ENCODE assay signal across 11 cellular contexts in the genomic region with DNA sequence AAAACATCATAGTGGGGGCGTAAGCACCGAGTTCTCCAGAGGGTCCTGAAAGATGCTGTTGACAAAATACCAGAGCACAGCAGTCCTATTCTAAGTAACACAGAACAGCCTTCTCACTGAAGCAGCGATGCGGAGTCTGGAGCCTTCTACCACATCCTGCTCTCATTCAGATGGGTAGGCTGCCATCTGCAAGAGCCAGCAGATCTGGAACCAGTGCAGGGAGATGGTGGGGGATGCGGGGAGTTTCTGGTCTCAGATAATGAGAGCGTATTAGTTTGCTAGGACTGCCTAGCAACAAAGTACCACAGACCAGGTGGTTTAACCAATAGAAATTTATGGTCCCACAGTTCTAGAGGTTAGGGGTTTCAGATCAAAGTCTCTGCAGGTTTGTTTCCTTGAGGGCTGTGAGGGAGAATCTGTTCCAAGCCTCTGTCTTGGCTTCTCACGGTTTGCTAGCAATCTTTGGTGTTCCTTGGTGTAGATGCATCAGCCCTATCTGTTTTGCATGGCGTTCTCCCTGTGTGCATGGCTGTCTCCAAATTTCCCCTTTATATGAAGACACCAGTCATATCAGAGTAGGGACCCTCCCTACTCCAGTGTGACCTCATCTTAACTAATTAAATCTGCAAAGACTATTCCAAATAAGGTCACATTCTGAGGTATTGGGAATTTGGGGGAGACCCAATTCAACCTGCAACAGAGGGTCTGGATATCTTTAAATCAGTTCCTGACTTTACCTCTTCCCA.
DNase-seq lines count a peak whose midpoint lies in the region; ATAC-seq and TF ChIP-seq lines count a peak whose summit lies in the region.
"Had no signal": no experiment of that assay in that cellular context is flagged by ENCODE, and none has a peak within 500 bp of the region (broad histone marks: within the 10 kb centered on the region; RNA-seq: fewer than 3 reads in every experiment).

No MANE protein-coding gene starts in this region.

- ATAC-seq in GM19438 (IDR thresholded peaks at IDR 0.05; ENCODE audit: low read depth, unreplicated experiment) (peak; percentile 88), HG02884 (IDR thresholded peaks at IDR 0.05; ENCODE audit: unreplicated experiment) (peak; percentile 86)
- ATAC-seq: Right ventricle myocardium inferior had no signal

- DNase-seq in GM13976 (ENCODE audit: low spot score) (peak; percentile 42), NCI-H226 (peak; percentile 0), coronary artery (ENCODE audit: low spot score) (no peak), NCI-H2107 treated with DMSO at 0.1 percent for 48 hours (lab: John Stamatoyannopoulos, UW; ENCODE audit: unreplicated experiment) (no peak), glomerular visceral epithelial cell (ENCODE audit: extremely low spot score) (no peak), NCI-H146 treated with DMSO at 0.1 percent for 48 hours (lab: John Stamatoyannopoulos, UW; ENCODE audit: unreplicated experiment) (no peak)
- DNase-seq: substantia nigra had no signal

- no peak overlapping the region for H3K4me3 ChIP-seq in coronary artery
- H3K4me3 ChIP-seq: ascending aorta had no signal

- H3K27ac ChIP-seq in coronary artery: no peak overlapping the region
- H3K27ac ChIP-seq: ascending aorta had no signal

- in situ Hi-C loops in GM13976 (cut with MboI; ENCODE audit: low sequenced_read_pairs, unreplicated experiment): loop anchor here (10.0 kb wide), 1 partner anchor 503 kb away; no protein-coding TSS in a partner anchor

- TF ChIP-seq CTCF in GM13976 (IDR thresholded peaks at IDR 0.05; ENCODE audit: borderline replicate concordance, control extremely low read depth, extremely low read depth, insufficient read depth, missing control alignments) (no peak), coronary artery (IDR thresholded peaks at IDR 0.05) (no peak)

Comparison
In these comparisons a context has a peak if more than half of its experiments do, and no peak if none do; other contexts are left out.
1. DNase-seq: peak in GM13976 (single experiment) and NCI-H226 (single experiment); none in coronary artery (single experiment), NCI-H2107 treated with DMSO at 0.1 percent for 48 hours (single experiment), glomerular visceral epithelial cell (single experiment) and NCI-H146 treated with DMSO at 0.1 percent for 48 hours (single experiment).